Comparison of ENCODE assay signal across 11 cellular contexts in genomic region chr11:126647735-126648134, GRCh38.
DNase-seq lines count a peak whose midpoint lies in the region; ATAC-seq and TF ChIP-seq lines count a peak whose summit lies in the region.
"Had no signal": no experiment of that assay in that cellular context is flagged by ENCODE, and none has a peak within 500 bp of the region (broad histone marks: within the 10 kb centered on the region; RNA-seq: fewer than 3 reads in every experiment).

No MANE protein-coding gene starts in this region.

- H3K4me3 ChIP-seq in fibroblast of lung (replicated peaks in 1 of 4; ENCODE audit: control extremely low read depth in 1 of 4, insufficient read depth in 1 of 4, low read depth in 3 of 4, low read length in 4 of 4) = peak overlapping the region in 1 of 4 experiments; percentile 1
- H3K4me3 ChIP-seq: esophagus squamous epithelium, right lobe of liver had no signal

- no peak overlapping the region for H3K9ac ChIP-seq in fibroblast of lung (ENCODE audit: insufficient read depth, low read length)

- no peaks in the 10 kb centered on the region for H3K27me3 Mint-ChIP-seq in osteocyte (ENCODE audit: unreplicated experiment)

- DNase-seq in EL (peak; percentile 92), RPMI7951 (ENCODE audit: low read depth) (peak; percentile 74), fibroblast of lung (ENCODE audit: low read depth in 2 of 2) (peak; percentile 26 to 92), osteocyte (ENCODE audit: extremely low spot score, unreplicated experiment) (no peak), NCI-H187 treated with DMSO at 0.1 percent for 48 hours (lab: John Stamatoyannopoulos, UW) (no peak), midbrain (lab: John Stamatoyannopoulos, UW) (no peak)
- DNase-seq: esophagus squamous epithelium; NK-92 treated with Interleukin-12 subunit alpha and Interleukin-12 subunit beta, amount 100 ng/mL, for 24 hours; right lobe of liver had no signal

- no peaks in the 10 kb centered on the region for H3K9me3 ChIP-seq in fibroblast of lung (ENCODE audit: control insufficient read depth, insufficient read depth, low read depth, low read length)
- H3K9me3 ChIP-seq: esophagus squamous epithelium, right lobe of liver had no signal

- H3K27ac Mint-ChIP-seq in osteocyte (ENCODE audit: unreplicated experiment) = peak overlapping the region; percentile 64

- H3K9me3 Mint-ChIP-seq in osteocyte (ENCODE audit: unreplicated experiment) = no peaks in the 10 kb centered on the region

- H3K36me3 Mint-ChIP-seq in osteocyte (ENCODE audit: unreplicated experiment) = no peaks in the 10 kb centered on the region

- peaks cover 9% of the 10 kb centered on the region for H3K4me1 ChIP-seq in fibroblast of lung (ENCODE audit: control insufficient read depth, extremely low read depth, insufficient read depth, low read length)
- H3K4me1 ChIP-seq: right lobe of liver had no signal

- TF ChIP-seq CTCF in fibroblast of lung (conservative IDR thresholded peaks at IDR 0.05 in 1 of 2, IDR thresholded peaks at IDR 0.05 in 1 of 2; ENCODE audit: low read depth in 1 of 2, low read length in 2 of 2) (no peak), osteocyte (IDR thresholded peaks at IDR 0.05) (no peak)

- peak overlapping the region; percentile 69 for H3K27ac ChIP-seq in fibroblast of lung (ENCODE audit: insufficient read depth, low read length)
- H3K27ac ChIP-seq: right lobe of liver had no signal

- H3K4me1 Mint-ChIP-seq in osteocyte (ENCODE audit: unreplicated experiment) = peaks cover 20% of the 10 kb centered on the region

- no peaks in the 10 kb centered on the region for H3K27me3 ChIP-seq in fibroblast of lung (ENCODE audit: control insufficient read depth, insufficient read depth, low read length)
- H3K27me3 ChIP-seq: esophagus squamous epithelium, right lobe of liver had no signal

- ATAC-seq in HG02973 (IDR thresholded peaks at IDR 0.05; ENCODE audit: unreplicated experiment) = no peak
- no peak for ATAC-seq in HG03097 (IDR thresholded peaks at IDR 0.05; ENCODE audit: low FRiP score, unreplicated experiment)
- ATAC-seq: right lobe of liver had no signal

- H3K4me2 ChIP-seq in fibroblast of lung (ENCODE audit: extremely low read depth, insufficient read depth, low read length) = peak overlapping the region; percentile 65

- no peaks in the 10 kb centered on the region for H3K79me2 ChIP-seq in fibroblast of lung (ENCODE audit: control insufficient read depth, insufficient read depth, low read length)

- no peak overlapping the region for H3K4me3 Mint-ChIP-seq in osteocyte (ENCODE audit: unreplicated experiment)

- no peaks in the 10 kb centered on the region for H4K20me1 ChIP-seq in fibroblast of lung (ENCODE audit: control insufficient read depth, extremely low read depth, insufficient read depth, low read length)

- H3K36me3 ChIP-seq in fibroblast of lung (ENCODE audit: control insufficient read depth, insufficient read depth, low read length) = no peaks in the 10 kb centered on the region
- H3K36me3 ChIP-seq: esophagus squamous epithelium, right lobe of liver had no signal

- peak overlapping the region; percentile 41 for H2AFZ ChIP-seq in fibroblast of lung (ENCODE audit: low read length)

Comparison
In these comparisons a context has a peak if more than half of its experiments do, and no peak if none do; other contexts are left out.
1. DNase-seq: peak in EL (single experiment), RPMI7951 (single experiment) and fibroblast of lung (2 of 2); none in osteocyte (single experiment), NCI-H187 treated with DMSO at 0.1 percent for 48 hours (single experiment) and midbrain (single experiment).